Comparison of ENCODE assay signal across 8 cellular contexts in genomic region chr12:120688527-120689071, GRCh38. TPM values are rescaled to one million over a fixed set of nuclear protein-coding genes. Genes with fewer than 3 reads are reported as not detected.
DNase-seq lines count a peak whose midpoint lies in the region; ATAC-seq and TF ChIP-seq lines count a peak whose summit lies in the region.

No MANE protein-coding gene starts in this region.

- no peak overlapping the region for H2BK5ac ChIP-seq in H9 (ENCODE audit: insufficient read length, low read length)

- H3K23ac ChIP-seq in H9 (ENCODE audit: insufficient read length, low read depth, low read length) = no peak overlapping the region

- peak overlapping the region; percentile 89 to 96 for H3K4me3 Mint-ChIP-seq in H9
- H3K4me3 Mint-ChIP-seq in WTC11 = peak overlapping the region; percentile 87

- peaks cover 33% of the 10 kb centered on the region for H3K4me1 ChIP-seq in ACC112 (ENCODE audit: control insufficient read depth, insufficient read depth, low read length, unreplicated experiment)
- peaks cover 5% of the 10 kb centered on the region; the same call in 1 of the 2 replicates for H3K4me1 ChIP-seq in H9 (ENCODE audit: insufficient read depth, low read length)
- H3K4me1 ChIP-seq in smooth muscle cell (ENCODE audit: low read depth) = peaks cover 19% of the 10 kb centered on the region

- H3K9ac ChIP-seq in H9 (ENCODE audit: extremely low read depth, insufficient read length, low read length) (peak overlapping the region; percentile 82), smooth muscle cell (ENCODE audit: low read depth) (peak overlapping the region; percentile 79)

- peak overlapping the region in 2 of 3 experiments; percentile 65 to 85; a peak in 2 of 7 replicates for H3K27ac Mint-ChIP-seq in H9
- H3K27ac Mint-ChIP-seq in WTC11 = peak overlapping the region; percentile 92

- no peak for ATAC-seq in WTC11

- H3K4me2 ChIP-seq in H9 (ENCODE audit: insufficient read depth, insufficient read length, low read length) = peak overlapping the region; percentile 97
- H3K4me2 ChIP-seq in smooth muscle cell = peak overlapping the region; percentile 94

- H3K79me2 ChIP-seq in ACC112 (ENCODE audit: control insufficient read depth, insufficient read depth, low read length, unreplicated experiment) (peaks cover 62% of the 10 kb centered on the region), H9 (ENCODE audit: insufficient read depth, low read length) (peaks cover 34% of the 10 kb centered on the region), smooth muscle cell (ENCODE audit: low read depth) (peaks cover 63% of the 10 kb centered on the region)

- no peak overlapping the region for H2BK12ac ChIP-seq in H9 (ENCODE audit: insufficient read length, low read depth, low read length)

- no peak overlapping the region for H3K56ac ChIP-seq in H9 (ENCODE audit: insufficient read length, low read depth, low read length)

- peaks cover 0 to 9% (median 0%) of the 10 kb centered on the region in 3 experiments; a peak in 2 of 7 replicates for H3K36me3 Mint-ChIP-seq in H9 (ENCODE audit: insufficient read depth in 1 of 3, low read depth in 3 of 3)
- no peaks in the 10 kb centered on the region for H3K36me3 Mint-ChIP-seq in WTC11

- CTCF ChIA-PET in WTC11 (lab: Charles Lee) = interaction anchor here (0.5 to 3.6 kb wide), 9 partner anchors 40 to 321 kb away, joined by 3 to 24 read pairs (median 3); no protein-coding TSS in a partner anchor

- no peak overlapping the region for H3K18ac ChIP-seq in H9 (ENCODE audit: insufficient read length, low read depth, low read length)

- H2AK5ac ChIP-seq in H9 (ENCODE audit: insufficient read length, low read length) = no peak overlapping the region

- H4K91ac ChIP-seq in H9 (ENCODE audit: insufficient read length, low read depth, low read length) = no peak overlapping the region

- H3K27me3 Mint-ChIP-seq in H9 (ENCODE audit: low read depth) (no peaks in the 10 kb centered on the region; the same call in 1 of the 2 replicates), WTC11 (ENCODE audit: low read depth) (no peaks in the 10 kb centered on the region)

- H3K4me1 Mint-ChIP-seq in H9 (peaks cover 48 to 53% of the 10 kb centered on the region in 2 experiments), WTC11 (peaks cover 54% of the 10 kb centered on the region)

- 0 out of 2 replicates have a peak, but pooled peaks cover 1% of the 10 kb centered on the region for H3K36me3 ChIP-seq in ACC112 (ENCODE audit: insufficient read depth, low read length)
- H3K36me3 ChIP-seq in smooth muscle cell (ENCODE audit: low read depth) = no peaks in the 10 kb centered on the region

- no peaks in the 10 kb centered on the region for H4K20me1 ChIP-seq in H9 (ENCODE audit: control insufficient read depth, insufficient read depth, insufficient read length)
- H4K20me1 ChIP-seq in smooth muscle cell (ENCODE audit: low read depth) = peaks cover 59% of the 10 kb centered on the region

- H4K8ac ChIP-seq in H9 (replicated peaks; ENCODE audit: insufficient read length, low read depth, low read length) = no peak overlapping the region

- H3K9me3 ChIP-seq in H9 (ENCODE audit: control insufficient read depth, low read depth, low read length) = no peaks in the 10 kb centered on the region
- H3K9me3 ChIP-seq in smooth muscle cell (replicated peaks; ENCODE audit: low read depth) = no peaks in the 10 kb centered on the region

- no peak overlapping the region for H2BK120ac ChIP-seq in H9 (ENCODE audit: low read depth, low read length, poor library complexity, severe bottlenecking)

- H3F3A ChIP-seq in smooth muscle cell (ENCODE audit: low read depth) = no peaks in the 10 kb centered on the region

- no CpG with 5 or more reads among the region's 6 CpGs for WGBS in H9 (ENCODE audit: extremely low coverage, insufficient read length, low lambda C conversion rate)
- 17% methylated on average over 6 of the region's 6 CpGs for WGBS in smooth muscle cell (ENCODE audit: low lambda C conversion rate)

- no peaks in the 10 kb centered on the region for H3K79me1 ChIP-seq in H9 (ENCODE audit: insufficient read depth, low read depth, low read length, poor library complexity, severe bottlenecking)

- no peak for DNase-seq in H9
- no peak for DNase-seq in WTC11 (ENCODE audit: low spot score)
- DNase-seq in smooth muscle cell (lab: John Stamatoyannopoulos, UW; ENCODE audit: unreplicated experiment) = no peak
- DNase-seq in effector CD8-positive, alpha-beta T cell (lab: John Stamatoyannopoulos, UW) = no peak
- DNase-seq in stimulated activated CD4-positive, alpha-beta T cell treated with anti-CD3 and anti-CD28 coated beads, Interleukin-2, amount 100 ng/mL, for 48 hours = no peak
- no peak for DNase-seq in central memory CD4-positive, alpha-beta T cell

- H3K27me3 ChIP-seq in ACC112 (ENCODE audit: insufficient read depth, low read length) (no peaks in the 10 kb centered on the region), H9 (ENCODE audit: insufficient read depth, low read length) (no peaks in the 10 kb centered on the region), smooth muscle cell (ENCODE audit: low read depth) (no peaks in the 10 kb centered on the region)

- no peak overlapping the region for H3K4ac ChIP-seq in H9 (ENCODE audit: low read depth, low read length)

- POLR2A ChIA-PET in WTC11 (lab: Charles Lee) = interaction anchor here (1.1 to 1.2 kb wide), 2 partner anchors 22 to 39 kb away, joined by 4 read pairs; no protein-coding TSS in a partner anchor

- H3K4me3 ChIP-seq in ACC112 (ENCODE audit: low read depth, low read length) (peak overlapping the region; percentile 81), iPS-11a (ENCODE audit: low read depth, low read length) (peak overlapping the region; percentile 84), smooth muscle cell (peak overlapping the region; percentile 73)

- no peak overlapping the region for H2BK20ac ChIP-seq in H9 (ENCODE audit: low read depth, low read length, poor library complexity, severe bottlenecking)

- H3K9me3 Mint-ChIP-seq in H9 (no peaks in the 10 kb centered on the region), WTC11 (no peaks in the 10 kb centered on the region)

- no peak overlapping the region for H3K14ac ChIP-seq in H9 (ENCODE audit: insufficient read depth, low read length)

- no peak overlapping the region for H2AFZ ChIP-seq in ACC112 (ENCODE audit: low read length, unreplicated experiment)
- no peak overlapping the region for H2AFZ ChIP-seq in H9 (ENCODE audit: low read length)
- H2AFZ ChIP-seq in smooth muscle cell (ENCODE audit: low read depth) = no peak overlapping the region

- no peak overlapping the region for H3K27ac ChIP-seq in ACC112 (ENCODE audit: low read depth, low read length)
- H3K27ac ChIP-seq in H9 (ENCODE audit: insufficient read length, low read depth, low read length) = no peak overlapping the region
- H3K27ac ChIP-seq in smooth muscle cell (ENCODE audit: low read depth) = peak overlapping the region; percentile 85

- no peak overlapping the region for H2BK15ac ChIP-seq in H9 (ENCODE audit: low read depth, low read length)

- no peak overlapping the region for H4K5ac ChIP-seq in H9 (ENCODE audit: insufficient read length, low read depth, low read length)

- peaks cover 14% of the 10 kb centered on the region for H3K23me2 ChIP-seq in H9 (ENCODE audit: insufficient read length, low read depth, low read length, poor library complexity, severe bottlenecking)

- TF ChIP-seq CTCF in H9 (conservative IDR thresholded peaks at IDR 0.05) = no peak
- no peak for TF ChIP-seq CTCF in WTC11 (IDR thresholded peaks at IDR 0.05)
- TF ChIP-seq CTCF in smooth muscle cell (IDR thresholded peaks at IDR 0.05; ENCODE audit: borderline replicate concordance, insufficient read depth, poor library complexity, severe bottlenecking) = no peak

- H3T11ph ChIP-seq in H9 (ENCODE audit: low read length) = no peak overlapping the region

TF ChIP-seq in WTC11, 78 proteins besides CTCF, POLR2A, EP300 and RAD21 (continues in another document):
- TF ChIP-seq ZSCAN18 (CRISPR knock-in tag; IDR thresholded peaks at IDR 0.05) (no peak), TP53 (CRISPR knock-in tag; IDR thresholded peaks at IDR 0.05) (no peak), ETV6 (CRISPR knock-in tag; IDR thresholded peaks at IDR 0.05) (no peak)
- TF ChIP-seq, protein P1, sequence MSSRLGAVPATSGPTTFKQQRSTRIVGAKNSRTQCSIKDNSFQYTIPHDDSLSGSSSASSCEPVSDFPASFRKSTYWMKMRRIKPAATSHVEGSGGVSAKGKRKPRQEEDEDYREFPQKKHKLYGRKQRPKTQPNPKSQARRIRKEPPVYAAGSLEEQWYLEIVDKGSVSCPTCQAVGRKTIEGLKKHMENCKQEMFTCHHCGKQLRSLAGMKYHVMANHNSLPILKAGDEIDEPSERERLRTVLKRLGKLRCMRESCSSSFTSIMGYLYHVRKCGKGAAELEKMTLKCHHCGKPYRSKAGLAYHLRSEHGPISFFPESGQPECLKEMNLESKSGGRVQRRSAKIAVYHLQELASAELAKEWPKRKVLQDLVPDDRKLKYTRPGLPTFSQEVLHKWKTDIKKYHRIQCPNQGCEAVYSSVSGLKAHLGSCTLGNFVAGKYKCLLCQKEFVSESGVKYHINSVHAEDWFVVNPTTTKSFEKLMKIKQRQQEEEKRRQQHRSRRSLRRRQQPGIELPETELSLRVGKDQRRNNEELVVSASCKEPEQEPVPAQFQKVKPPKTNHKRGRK (CRISPR knock-in tag; IDR thresholded peaks at IDR 0.05; ENCODE audit: borderline replicate concordance) = no peak

RNA-seq across cellular contexts. Expression of gene MLEC, which starts 1.6 kb away (rescaled TPM):
- total RNA-seq in H9 (2021) = 181 TPM in 2 replicates
- total RNA-seq in WTC11 (2021) = 221 to 278 TPM (median 253 TPM) in 3 replicates
- 70.7 and 92.5 TPM in 2 replicates for total RNA-seq in smooth muscle cell
- polyA plus RNA-seq in smooth muscle cell = 220 and 230 TPM in 2 replicates

RNA-seq across cellular contexts. Expression of gene UNC119B, which starts 21.7 kb away (rescaled TPM):
- total RNA-seq in H9 (2021) (51.5 and 53.5 TPM in 2 replicates), WTC11 (2021) (49.9 to 53.3 TPM (median 50.3 TPM) in 3 replicates), smooth muscle cell (18.9 and 20.2 TPM in 2 replicates)
- polyA plus RNA-seq in smooth muscle cell = 9.8 and 13.1 TPM in 2 replicates

RNA-seq across cellular contexts. Expression of gene ACADS, which starts 37.0 kb away (rescaled TPM):
- total RNA-seq in H9 (2021) = 8.3 and 9.5 TPM in 2 replicates
- 11.0 to 12.6 TPM (median 11.6 TPM) in 3 replicates for total RNA-seq in WTC11 (2021)
- total RNA-seq in smooth muscle cell = 3.7 and 6.0 TPM in 2 replicates
- 14.0 and 14.3 TPM in 2 replicates for polyA plus RNA-seq in smooth muscle cell

RNA-seq across cellular contexts. Expression of gene CABP1, which starts 48.2 kb away (rescaled TPM):
- total RNA-seq in H9 (2021) = 3.0 and 3.1 TPM in 2 replicates
- total RNA-seq in WTC11 (2021) = 10.1 to 14.1 TPM (median 10.7 TPM) in 3 replicates
- total RNA-seq in smooth muscle cell = not detected in 2 replicates
- 0.50 TPM in 1 of 2 replicates, not detected in the other for polyA plus RNA-seq in smooth muscle cell
